In the genomic region with DNA sequence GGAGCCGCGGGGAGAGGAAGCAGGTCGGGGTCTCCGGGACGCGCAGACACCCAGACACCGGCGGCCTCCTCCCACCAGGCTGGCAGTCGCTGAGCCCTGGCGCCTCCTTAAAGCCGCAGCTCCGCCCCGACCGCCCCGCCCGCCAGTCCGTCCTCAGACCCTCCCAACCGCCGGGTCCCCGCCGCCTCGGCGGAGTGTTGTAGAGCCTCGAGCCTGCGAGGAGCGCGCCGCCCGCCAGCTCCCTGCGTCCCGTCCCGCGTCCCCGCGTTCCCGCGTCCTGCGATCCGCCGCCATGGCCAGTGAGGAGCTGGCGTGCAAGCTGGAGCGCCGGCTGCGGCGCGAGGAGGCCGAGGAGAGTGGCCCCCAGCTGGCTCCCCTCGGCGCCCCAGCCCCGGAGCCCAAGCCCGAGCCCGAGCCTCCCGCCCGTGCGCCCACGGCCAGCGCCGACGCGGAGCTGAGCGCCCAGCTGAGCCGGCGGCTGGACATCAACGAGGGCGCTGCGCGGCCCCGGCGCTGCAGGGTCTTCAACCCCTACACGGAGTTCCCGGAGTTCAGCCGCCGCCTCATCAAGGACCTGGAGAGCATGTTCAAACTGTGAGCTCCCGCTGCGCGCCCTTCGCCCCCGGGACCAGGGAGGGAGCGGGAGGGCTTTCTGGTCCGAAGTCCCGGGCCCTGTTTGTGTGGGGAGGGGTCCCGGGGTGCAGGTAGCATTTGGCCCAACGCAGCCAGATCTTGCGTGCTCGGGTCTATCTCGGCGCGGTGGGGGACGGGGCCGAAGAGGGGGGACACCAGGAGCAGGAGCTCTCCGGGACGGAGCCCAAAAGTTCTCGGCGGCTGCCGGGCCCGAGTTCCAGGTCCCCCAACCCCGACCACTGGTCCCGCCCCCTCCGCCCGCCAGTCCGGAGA, we compare ENCODE assay signal across 8 cellular contexts. TPM values are rescaled to one million over a fixed set of nuclear protein-coding genes. Genes with fewer than 3 reads are reported as not detected.
DNase-seq lines count a peak whose midpoint lies in the region; ATAC-seq, FAIRE-seq and TF ChIP-seq lines count a peak whose summit lies in the region.

A gene with protein sequence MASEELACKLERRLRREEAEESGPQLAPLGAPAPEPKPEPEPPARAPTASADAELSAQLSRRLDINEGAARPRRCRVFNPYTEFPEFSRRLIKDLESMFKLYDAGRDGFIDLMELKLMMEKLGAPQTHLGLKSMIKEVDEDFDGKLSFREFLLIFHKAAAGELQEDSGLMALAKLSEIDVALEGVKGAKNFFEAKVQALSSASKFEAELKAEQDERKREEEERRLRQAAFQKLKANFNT (plus strand): TSS at position 192 of the 906 bp plus-strand sequence. CDS start 101 bp downstream, at position 293.

- H3K18ac ChIP-seq in H9 (ENCODE audit: insufficient read length, low read depth, low read length) = no peak within 1 kb of the TSS

- 37% methylated on average over 9 of the region's 101 CpGs for WGBS in A549 (ENCODE audit: missing lambda C conversion rate)
- whole genome bisulfite sequencing in H9 (ENCODE audit: extremely low coverage, insufficient read length, low lambda C conversion rate) = no CpG with 5 or more reads among the region's 101 CpGs
- WGBS in suprapubic skin = 8% methylated on average over 8 of the region's 101 CpGs

- H3K14ac ChIP-seq in H9 (ENCODE audit: insufficient read depth, low read length) = no peak within 1 kb of the TSS

- no peaks in the 10 kb centered on the region for H3K79me2 ChIP-seq in H9 (ENCODE audit: insufficient read depth, low read length)

- peaks cover 11% of the 10 kb centered on the region; the same call in 2 of the 3 replicates for H3K4me1 ChIP-seq in A549
- H3K4me1 ChIP-seq in H9 (ENCODE audit: insufficient read depth, low read length) = no peaks in the 10 kb centered on the region
- H3K4me1 ChIP-seq in suprapubic skin = peaks cover 21% of the 10 kb centered on the region

- TF ChIP-seq POLR2A in A549 (IDR thresholded peaks at IDR 0.05; ENCODE audit: low read length) = peak; percentile 20
- TF ChIP-seq POLR2A in suprapubic skin (IDR thresholded peaks at IDR 0.05) = no peak

- H3K27me3 ChIP-seq in H9 (ENCODE audit: insufficient read depth, low read length) (peaks cover 22% of the 10 kb centered on the region; the same call in 1 of the 2 replicates), suprapubic skin (peaks cover 26% of the 10 kb centered on the region)

- no peak within 1 kb of the TSS; a peak in 1 of 7 replicates for H3K27ac Mint-ChIP-seq in H9
- H3K27ac Mint-ChIP-seq in activated naive CD8-positive, alpha-beta T cell = no peak within 1 kb of the TSS

- no peak within 1 kb of the TSS for H2BK20ac ChIP-seq in H9 (ENCODE audit: low read depth, low read length, poor library complexity, severe bottlenecking)

- peaks cover 6% of the 10 kb centered on the region for H3K23me2 ChIP-seq in H9 (ENCODE audit: insufficient read length, low read depth, low read length, poor library complexity, severe bottlenecking)

- peaks cover 92% of the 10 kb centered on the region for H3K27me3 Mint-ChIP-seq in H9 (ENCODE audit: low read depth)
- peaks cover 20% of the 10 kb centered on the region for H3K27me3 Mint-ChIP-seq in activated naive CD8-positive, alpha-beta T cell

- no peak within 1 kb of the TSS for H4K5ac ChIP-seq in H9 (ENCODE audit: insufficient read length, low read depth, low read length)

- H3K9ac ChIP-seq in H9 (ENCODE audit: extremely low read depth, insufficient read length, low read length) = no peak within 1 kb of the TSS

- H2BK120ac ChIP-seq in H9 (ENCODE audit: low read depth, low read length, poor library complexity, severe bottlenecking) = no peak within 1 kb of the TSS

- no peak within 1 kb of the TSS for H3T11ph ChIP-seq in H9 (ENCODE audit: low read length)

- CTCF ChIA-PET in A549 (lab: Yijun Ruan, JAX) = interaction anchor here (0.7 to 3.9 kb wide), 10 partner anchors 7 to 80 kb away, joined by 3 to 14 read pairs (median 4); no protein-coding TSS in a partner anchor
- CTCF ChIA-PET in RWPE1 (lab: Yijun Ruan, JAX) = interaction anchor here (0.5 to 0.8 kb wide), 8 partner anchors 10 to 733 kb away, joined by 3 to 6 read pairs (median 3); no protein-coding TSS in a partner anchor

- no peak within 1 kb of the TSS for H3K56ac ChIP-seq in H9 (ENCODE audit: insufficient read length, low read depth, low read length)

- H2BK12ac ChIP-seq in H9 (ENCODE audit: insufficient read length, low read depth, low read length) = no peak within 1 kb of the TSS

- no peak for TF ChIP-seq EP300 in A549 (IDR thresholded peaks at IDR 0.05)
- no peak for TF ChIP-seq EP300 in suprapubic skin (IDR thresholded peaks at IDR 0.05)

- no peak within 1 kb of the TSS for H3K4ac ChIP-seq in H9 (ENCODE audit: low read depth, low read length)

- H3K36me3 Mint-ChIP-seq in H9 (ENCODE audit: insufficient read depth in 1 of 3, low read depth in 3 of 3) = peaks cover 0 to 4% (median 0%) of the 10 kb centered on the region in 3 experiments; a peak in 1 of 7 replicates
- H3K36me3 Mint-ChIP-seq in activated naive CD8-positive, alpha-beta T cell = no peaks in the 10 kb centered on the region

- peak; percentile 88 to 97 for ATAC-seq in A549
- ATAC-seq in HG02870 (IDR thresholded peaks at IDR 0.05; ENCODE audit: unreplicated experiment) = no peak

- no peaks in the 10 kb centered on the region for H3K36me3 ChIP-seq in suprapubic skin

- H4K91ac ChIP-seq in H9 (ENCODE audit: insufficient read length, low read depth, low read length) = no peak within 1 kb of the TSS

- peaks cover 0 to 6% of the 10 kb centered on the region in 2 experiments; a peak in 2 of 5 replicates for H3K9me3 Mint-ChIP-seq in H9
- no peaks in the 10 kb centered on the region for H3K9me3 Mint-ChIP-seq in activated naive CD8-positive, alpha-beta T cell (ENCODE audit: low read depth)

- H3K23ac ChIP-seq in H9 (ENCODE audit: insufficient read length, low read depth, low read length) = no peak within 1 kb of the TSS

- no peak within 1 kb of the TSS for H2BK5ac ChIP-seq in H9 (ENCODE audit: insufficient read length, low read length)

- H3K79me1 ChIP-seq in H9 (ENCODE audit: insufficient read depth, low read depth, low read length, poor library complexity, severe bottlenecking) = no peaks in the 10 kb centered on the region

- no peak within 1 kb of the TSS for H2AFZ ChIP-seq in H9 (ENCODE audit: low read length)

- no peak within 1 kb of the TSS for H2BK15ac ChIP-seq in H9 (ENCODE audit: low read depth, low read length)

- POLR2A ChIA-PET in A549 (lab: Yijun Ruan, JAX) = interaction anchor here (1.6 kb wide), 1 partner anchor 63 kb away, joined by 6 read pairs; a partner anchor contains a TSS
- POLR2A ChIA-PET in RWPE1 (lab: Yijun Ruan, JAX; ENCODE audit: low non-redundant PET) = no interaction called here

- no peak for FAIRE-seq in A549 (lab: Jason Lieb, UNC)

- H3K4me1 Mint-ChIP-seq in H9 = peaks cover 2 to 7% of the 10 kb centered on the region in 2 experiments; a peak in 3 of 4 replicates
- peaks cover 15% of the 10 kb centered on the region for H3K4me1 Mint-ChIP-seq in activated naive CD8-positive, alpha-beta T cell (ENCODE audit: low read depth)

- no peak for TF ChIP-seq CTCF in A549 (IDR thresholded peaks at IDR 0.05)
- no peak for TF ChIP-seq CTCF in H9 (conservative IDR thresholded peaks at IDR 0.05)
- TF ChIP-seq CTCF in RWPE1 (conservative IDR thresholded peaks at IDR 0.05; ENCODE audit: low read depth) = no peak
- no peak for TF ChIP-seq CTCF in suprapubic skin (IDR thresholded peaks at IDR 0.05)

- DNase-seq in A549 (ENCODE audit: low read depth in 1 of 2, low spot score in 1 of 2) (peak; percentile 53 to 73), H9 (peak; percentile 87), RWPE1 (ENCODE audit: low spot score) (peak; percentile 35), head of caudate nucleus (peak; percentile 64 to 95 (median 87)), nucleus accumbens (lab: John Stamatoyannopoulos, UW) (peak in 51 of 56 donors; percentile 61 to 94 (median 82)), suprapubic skin (ENCODE audit: low spot score in 2 of 2) (peak; percentile 90 to 91)

- H3K4me3 ChIP-seq in A549 = peak within 1 kb of the TSS; percentile 61
- peak within 1 kb of the TSS; percentile 81 for H3K4me3 ChIP-seq in suprapubic skin

- H3K27ac ChIP-seq in A549 = peak within 1 kb of the TSS; percentile 53 to 82; a peak in 5 of 6 replicates
- no peak within 1 kb of the TSS for H3K27ac ChIP-seq in H9 (ENCODE audit: insufficient read length, low read depth, low read length)
- H3K27ac ChIP-seq in RWPE1 = no peak within 1 kb of the TSS
- H3K27ac ChIP-seq in suprapubic skin = peak within 1 kb of the TSS; percentile 89

- H3K9me3 ChIP-seq in A549 (no peaks in the 10 kb centered on the region), H9 (ENCODE audit: control insufficient read depth, low read depth, low read length) (no peaks in the 10 kb centered on the region), suprapubic skin (no peaks in the 10 kb centered on the region)

- peak within 1 kb of the TSS; percentile 54 to 81 for H3K4me3 Mint-ChIP-seq in H9
- H3K4me3 Mint-ChIP-seq in activated naive CD8-positive, alpha-beta T cell = peak within 1 kb of the TSS; percentile 54

- peak within 1 kb of the TSS; percentile 85 for H3K4me2 ChIP-seq in A549
- peak within 1 kb of the TSS; percentile 22 for H3K4me2 ChIP-seq in H9 (ENCODE audit: insufficient read depth, insufficient read length, low read length)

- intact Hi-C loops in head of caudate nucleus (cut with DNase I) = loop anchor here (10.0 kb wide), 1 partner anchor 61 kb away; a partner anchor contains a TSS

- no peaks in the 10 kb centered on the region for H4K20me1 ChIP-seq in H9 (ENCODE audit: control insufficient read depth, insufficient read depth, insufficient read length)

- H2AK5ac ChIP-seq in H9 (ENCODE audit: insufficient read length, low read length) = no peak within 1 kb of the TSS

- H4K8ac ChIP-seq in H9 (replicated peaks; ENCODE audit: insufficient read length, low read depth, low read length) = no peak within 1 kb of the TSS

- no peak for TF ChIP-seq RAD21 in A549 (conservative IDR thresholded peaks at IDR 0.05 in 1 of 2, IDR thresholded peaks at IDR 0.05 in 1 of 2)

TF ChIP-seq in A549, 52 proteins besides CTCF, POLR2A, EP300 and RAD21 (continues in another document):
- TF ChIP-seq RNF2 (IDR thresholded peaks at IDR 0.05; ENCODE audit: borderline replicate concordance, low read depth) (0 out of 2 replicates have a peak, but pooled peaks have one; percentile 14), CBX8 (IDR thresholded peaks at IDR 0.05) (no peak)

RNA-seq across cellular contexts. Expression of the gene that starts here (rescaled TPM):
- polyA plus RNA-seq in A549 (2011; rRNA removed) (2.3 and 2.6 TPM in 2 replicates), A549 (2017; fragmentation: RNase III; extraction: RNeasy Plus Mini Kit Qiagen cat#74134 plus additional on column Dnase treatment) (1.3 to 1.5 TPM (median 1.4 TPM) in 3 replicates)
- 1.6 TPM in 2 replicates for polyA plus RNA-seq in A549 (2012; cell fraction: cytosol; rRNA removed)
- 0.73 and 1.7 TPM in 2 replicates for polyA plus RNA-seq in A549 (2012; cell fraction: nucleus; rRNA removed)
- polyA minus RNA-seq in A549 (2011; rRNA and poly(A)+ RNA removed) = 1.2 and 2.1 TPM in 2 replicates
- total RNA-seq in H9 (2021) (2.7 and 2.8 TPM in 2 replicates), suprapubic skin (10 to 100 TPM in 3 of 4 donors, 1 to 10 TPM in 1; 4.2 to 18.4 (median 16.6) TPM)

Comparison
In these comparisons a context has a peak if more than half of its experiments do, and no peak if none do; other contexts are left out.
1. DNase-seq: peak in every context shown above with its lines; median percentile 90 in suprapubic skin; 87 in H9; 87 in head of caudate nucleus; 82 in nucleus accumbens; 63 in A549; 35 in RWPE1.
2. H3K27ac ChIP-seq: peak in A549 (2 of 2) and suprapubic skin (single experiment); none in H9 (single experiment) and RWPE1 (single experiment).